8 cellular contexts compared by ENCODE assay signal in the genomic region with DNA sequence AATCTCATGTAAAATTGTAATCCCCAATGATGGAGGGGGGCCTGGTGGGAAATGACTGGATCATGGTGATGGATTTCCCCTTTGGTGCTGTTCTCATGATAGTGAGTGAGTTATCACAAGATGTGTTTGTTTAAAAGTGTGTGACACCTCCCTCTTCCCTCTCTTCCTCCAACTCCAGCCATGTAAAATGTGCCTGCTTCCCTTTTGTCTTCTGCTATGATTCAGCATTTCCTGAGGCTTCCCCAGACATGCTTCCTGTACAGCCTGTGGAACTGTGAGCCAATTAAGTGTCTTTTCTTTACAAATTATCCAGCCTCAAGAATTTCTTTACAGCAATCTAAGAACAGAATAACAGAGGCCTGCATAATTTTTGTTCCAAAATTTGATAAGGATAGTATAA.
DNase-seq lines count a peak whose midpoint lies in the region; ATAC-seq, FAIRE-seq and TF ChIP-seq lines count a peak whose summit lies in the region.

No MANE protein-coding gene starts in this region.

- no peaks in the 10 kb centered on the region for H3K27me3 ChIP-seq in endothelial cell of umbilical vein (ENCODE audit: control insufficient read depth in 2 of 2, insufficient read depth in 2 of 2, low read length in 2 of 2)
- H3K27me3 ChIP-seq in thyroid gland, result no peaks in the 10 kb centered on the region

- peak; percentile 67 for FAIRE-seq in endothelial cell of umbilical vein (lab: Jason Lieb, UNC)

- DNase-seq in ELR (ENCODE audit: low read depth) (peak; percentile 51), OCI-M1 (lab: John Stamatoyannopoulos, UW) (peak; percentile 64), endothelial cell of umbilical vein (ENCODE audit: low read depth, low spot score) (peak; percentile 95), natural killer cell (no peak), thyroid gland (no peak), NCI-H1436 (lab: John Stamatoyannopoulos, UW) (no peak)

- no peaks in the 10 kb centered on the region for H3K36me3 Mint-ChIP-seq in natural killer cell

- no peaks in the 10 kb centered on the region for H4K20me1 ChIP-seq in endothelial cell of umbilical vein (replicated peaks; ENCODE audit: control insufficient read depth, extremely low read depth, insufficient read depth, low read length)

- ATAC-seq in natural killer cell (no peak), GM18909 (IDR thresholded peaks at IDR 0.05; ENCODE audit: poor library complexity, unreplicated experiment) (no peak), HG02571 (IDR thresholded peaks at IDR 0.05; ENCODE audit: unreplicated experiment) (no peak)

- TF ChIP-seq POLR2A in endothelial cell of umbilical vein (IDR thresholded peaks at IDR 0.05; ENCODE audit: low read depth, low read length) (no peak), thyroid gland (IDR thresholded peaks at IDR 0.05) (no peak)

- H3K4me1 ChIP-seq in endothelial cell of umbilical vein (ENCODE audit: control insufficient read depth, extremely low read depth, insufficient read depth, low read length) (peaks cover 21% of the 10 kb centered on the region), thyroid gland (no peaks in the 10 kb centered on the region)

- no peaks in the 10 kb centered on the region for H3K9me3 Mint-ChIP-seq in natural killer cell

- POLR2A ChIA-PET in endothelial cell of umbilical vein (lab: Charles Lee), result no interaction called here

- H3K9me3 ChIP-seq in endothelial cell of umbilical vein (replicated peaks; ENCODE audit: control insufficient read depth, insufficient read depth, low read length) (no peaks in the 10 kb centered on the region), thyroid gland (no peaks in the 10 kb centered on the region)

- dilution Hi-C loops in endothelial cell of umbilical vein (cut with MboI; ENCODE audit: extremely low pct_ligation_motif_present, low sequenced_read_pairs), result no loop called here

- no peak overlapping the region for H3K4me3 Mint-ChIP-seq in natural killer cell

- peaks cover 8% of the 10 kb centered on the region for H3K79me2 ChIP-seq in endothelial cell of umbilical vein (ENCODE audit: control insufficient read depth, insufficient read depth, low read length)

- peaks cover 35 to 43% of the 10 kb centered on the region in 2 donors for H3K4me1 Mint-ChIP-seq in natural killer cell

- H3K4me3 ChIP-seq in endothelial cell of umbilical vein (replicated peaks in 1 of 3; ENCODE audit: insufficient read depth in 1 of 3, low read depth in 1 of 3, low read length in 3 of 3), result no peak overlapping the region
- no peak overlapping the region for H3K4me3 ChIP-seq in thyroid gland (replicated peaks in 1 of 3)

- no peak overlapping the region for H2AFZ ChIP-seq in endothelial cell of umbilical vein (ENCODE audit: low read depth, low read length)

- TF ChIP-seq CTCF in endothelial cell of umbilical vein (IDR thresholded peaks at IDR 0.05; ENCODE audit: extremely low read depth in 1 of 2, insufficient read depth in 1 of 2, low read depth in 1 of 2, low read length in 2 of 2) (no peak), natural killer cell (IDR thresholded peaks at IDR 0.05) (no peak), thyroid gland (IDR thresholded peaks at IDR 0.05) (no peak)

- H3K9me1 ChIP-seq in endothelial cell of umbilical vein (replicated peaks; ENCODE audit: control insufficient read depth, extremely low read depth, insufficient read depth, low read length), result no peaks in the 10 kb centered on the region

- H3K27ac Mint-ChIP-seq in natural killer cell, result peak overlapping the region; percentile 53 to 66

- H3K36me3 ChIP-seq in endothelial cell of umbilical vein (ENCODE audit: control insufficient read depth in 2 of 2, extremely low read depth in 1 of 2, insufficient read depth in 2 of 2, low read length in 2 of 2) (no peaks in the 10 kb centered on the region), thyroid gland (no peaks in the 10 kb centered on the region)

- no peaks in the 10 kb centered on the region for H3K27me3 Mint-ChIP-seq in natural killer cell (ENCODE audit: low read depth in 2 of 2)

- intact Hi-C loops in endothelial cell of umbilical vein (cut with micrococcal nuclease) (loop anchor here (5.0 kb wide), 1 partner anchor 106 kb away; no protein-coding TSS in a partner anchor), natural killer cell (cut with micrococcal nuclease) (no loop called here), thyroid gland (cut with DNase I) (no loop called here)

- CTCF ChIA-PET in endothelial cell of umbilical vein (lab: Charles Lee), result no interaction called here

- H3K27ac ChIP-seq in endothelial cell of umbilical vein (ENCODE audit: insufficient read depth, low read depth, low read length) (peak overlapping the region; percentile 91), thyroid gland (no peak overlapping the region)

- no peak overlapping the region for H3K9ac ChIP-seq in endothelial cell of umbilical vein (replicated peaks; ENCODE audit: extremely low read depth, insufficient read depth, low read length)

- BruUV-seq in endothelial cell of umbilical vein (replicated peaks; lab: Mats Ljungman, UMichigan), result no TSS peak

- H3K4me2 ChIP-seq in endothelial cell of umbilical vein (ENCODE audit: insufficient read depth, low read length), result peak overlapping the region; percentile 76

TF ChIP-seq in endothelial cell of umbilical vein, 7 proteins besides CTCF, POLR2A, EP300 and RAD21:
- TF ChIP-seq JUN (IDR thresholded peaks at IDR 0.05; ENCODE audit: borderline replicate concordance, insufficient read depth, insufficient read length, low read depth) (peak; percentile 75), EZH2 (IDR thresholded peaks at IDR 0.05; ENCODE audit: borderline replicate concordance, low read depth, low read length, severe bottlenecking) (no peak), POLR2AphosphoS5 (IDR thresholded peaks at IDR 0.05; ENCODE audit: insufficient read depth, low read depth, low read length) (peak; percentile 85), FOS (IDR thresholded peaks at IDR 0.05; ENCODE audit: borderline replicate concordance, insufficient read depth, low read length) (peak; percentile 91), MYC (IDR thresholded peaks at IDR 0.05; ENCODE audit: low read depth, low read length) (no peak), GATA2 (IDR thresholded peaks at IDR 0.05; ENCODE audit: insufficient read depth, insufficient read length, low read depth, low read length) (peak; percentile 63)
- TF ChIP-seq, protein P1, sequence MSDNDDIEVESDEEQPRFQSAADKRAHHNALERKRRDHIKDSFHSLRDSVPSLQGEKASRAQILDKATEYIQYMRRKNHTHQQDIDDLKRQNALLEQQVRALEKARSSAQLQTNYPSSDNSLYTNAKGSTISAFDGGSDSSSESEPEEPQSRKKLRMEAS (IDR thresholded peaks at IDR 0.05; ENCODE audit: insufficient read depth, insufficient read length), result no peak

Comparison
In these comparisons a context has a peak if more than half of its experiments do, and no peak if none do; other contexts are left out.
1. DNase-seq: peak in ELR (single experiment), OCI-M1 (single experiment) and endothelial cell of umbilical vein (single experiment); none in natural killer cell (single experiment), thyroid gland (0 of 2) and NCI-H1436 (single experiment).